Comparison of ENCODE assay signal across 1 cellular context in genomic region chr17:42843358-42843934, GRCh38.
TF ChIP-seq lines count a peak whose summit lies in the region.

No MANE protein-coding gene starts in this region.

TF ChIP-seq in H1, 55 proteins besides CTCF, POLR2A, EP300 and RAD21:
- TF ChIP-seq RBBP5 (IDR thresholded peaks at IDR 0.05; ENCODE audit: borderline replicate concordance, low read depth, low read length) (no peak), RFX5 (IDR thresholded peaks at IDR 0.05; ENCODE audit: borderline replicate concordance, low read depth, low read length) (no peak), E2F6 (IDR thresholded peaks at IDR 0.05) (no peak), YY1 (IDR thresholded peaks at IDR 0.05; ENCODE audit: low read depth, low read length) (no peak), CHD1 (IDR thresholded peaks at IDR 0.05; ENCODE audit: low read depth, low read length) (no peak), CBX5 (IDR thresholded peaks at IDR 0.05; ENCODE audit: low read depth, low read length) (no peak), KDM1A (IDR thresholded peaks at IDR 0.05; ENCODE audit: borderline replicate concordance, low read length) (no peak), BACH1 (IDR thresholded peaks at IDR 0.05; ENCODE audit: low read length) (no peak), SAP30 (IDR thresholded peaks at IDR 0.05; ENCODE audit: insufficient read depth, insufficient replicate concordance, low read length) (no peak), SP2 (IDR thresholded peaks at IDR 0.05; ENCODE audit: low read length) (no peak), POU5F1 (IDR thresholded peaks at IDR 0.05; ENCODE audit: low read depth, low read length) (no peak)
